In the genomic region with DNA sequence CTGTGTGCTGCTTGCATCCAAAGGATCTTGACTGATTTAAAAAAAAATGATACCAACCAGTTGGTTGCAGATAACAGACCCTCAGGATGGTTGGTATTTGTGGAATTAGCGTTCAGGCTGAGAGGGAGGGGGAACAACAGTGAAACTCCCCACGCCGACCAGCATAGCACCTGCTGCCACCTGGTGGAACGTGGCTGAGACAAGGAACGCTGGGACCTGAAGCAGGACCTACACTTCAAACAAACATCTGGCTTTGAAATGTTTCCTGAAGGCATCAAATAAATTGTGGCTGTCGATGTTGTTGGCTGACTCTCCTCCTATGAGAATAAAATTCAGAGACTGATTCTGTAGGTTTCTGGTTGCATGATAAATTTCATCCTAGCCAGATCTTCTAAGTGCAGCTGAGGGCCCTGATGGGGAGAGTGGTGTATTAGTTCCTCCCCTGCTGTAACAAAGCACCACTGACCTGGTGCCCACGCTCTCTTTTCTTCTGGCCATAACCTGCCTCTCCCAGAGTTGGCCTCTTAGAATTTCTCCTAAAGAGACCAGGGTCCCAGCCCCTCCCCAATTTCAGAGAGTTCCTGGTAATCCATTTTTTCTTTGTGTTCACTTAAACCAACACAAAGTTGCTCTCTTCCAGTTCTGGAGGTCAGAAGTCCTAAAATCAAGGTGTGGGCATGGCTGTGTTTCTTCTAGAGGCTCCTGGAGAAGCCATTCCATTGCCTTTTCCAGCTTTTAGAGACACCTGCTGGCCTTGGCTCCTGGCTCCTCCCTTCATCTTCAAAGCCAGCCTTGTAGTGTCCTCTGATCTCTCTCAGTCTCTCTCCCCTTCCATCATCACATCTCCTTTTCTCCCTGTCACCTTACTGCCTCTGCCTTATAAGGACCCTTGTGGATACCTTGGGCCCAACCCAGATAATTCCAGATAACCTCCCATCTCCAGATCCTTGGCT, we compare ENCODE assay signal across 8 cellular contexts.
DNase-seq lines count a peak whose midpoint lies in the region; ATAC-seq and TF ChIP-seq lines count a peak whose summit lies in the region.

No MANE protein-coding gene starts in this region.

- intact Hi-C loops in head of caudate nucleus (cut with DNase I) = no loop called here

- no peaks in the 10 kb centered on the region for H3K79me2 ChIP-seq in ACC112 (ENCODE audit: control insufficient read depth, insufficient read depth, low read length, unreplicated experiment)
- no peaks in the 10 kb centered on the region for H3K79me2 ChIP-seq in OCI-LY1 (ENCODE audit: insufficient read depth, low read length)

- no peaks in the 10 kb centered on the region for H4K20me1 ChIP-seq in OCI-LY1 (ENCODE audit: insufficient read depth, low read length)

- TF ChIP-seq CTCF in GM12874 (IDR thresholded peaks at IDR 0.05; ENCODE audit: insufficient read depth, low read depth, low read length) = peak; percentile 80
- TF ChIP-seq CTCF in OCI-LY1 (IDR thresholded peaks at IDR 0.05; ENCODE audit: low read length) = peak; percentile 92

- no peaks in the 10 kb centered on the region for H3F3A ChIP-seq in OCI-LY1 (ENCODE audit: insufficient read depth, low read length)

- no peak for ATAC-seq in HG02970 (IDR thresholded peaks at IDR 0.05; ENCODE audit: low FRiP score, unreplicated experiment)

- H3K4me1 ChIP-seq in ACC112 (ENCODE audit: control insufficient read depth, insufficient read depth, low read length, unreplicated experiment) = peaks cover 8% of the 10 kb centered on the region
- H3K4me1 ChIP-seq in OCI-LY1 (ENCODE audit: insufficient read depth, low read length, severe bottlenecking) = no peaks in the 10 kb centered on the region

- H3K4me3 ChIP-seq in ACC112 (ENCODE audit: low read depth, low read length) (peak overlapping the region; percentile 60), OCI-LY1 (ENCODE audit: low read depth, low read length, poor library complexity, severe bottlenecking) (no peak overlapping the region)

- H2AFZ ChIP-seq in ACC112 (ENCODE audit: low read length, unreplicated experiment) = no peak overlapping the region
- no peak overlapping the region for H2AFZ ChIP-seq in OCI-LY1 (ENCODE audit: low read length)

- H3K36me3 ChIP-seq in ACC112 (ENCODE audit: insufficient read depth, low read length) (no peaks in the 10 kb centered on the region), OCI-LY1 (ENCODE audit: insufficient read depth, low read length) (0 out of 2 replicates have a peak, but pooled peaks cover 5% of the 10 kb centered on the region)

- no peaks in the 10 kb centered on the region for H3K9me3 ChIP-seq in OCI-LY1 (ENCODE audit: low read length)

- H3K27ac ChIP-seq in ACC112 (ENCODE audit: low read depth, low read length) (no peak overlapping the region), OCI-LY1 (ENCODE audit: low read depth, low read length, poor library complexity, severe bottlenecking) (no peak overlapping the region)

- no peak overlapping the region for H3K4me2 ChIP-seq in OCI-LY1 (ENCODE audit: low read length)

- peak; percentile 79 for DNase-seq in activated effector memory CD4-positive, alpha-beta T cell treated with anti-CD3 and anti-CD28 coated beads, Interleukin-2, amount 50 U/mL, for 16 hours
- DNase-seq in head of caudate nucleus (peak in 39 of 42 donors; percentile 37 to 83 (median 59)), retina (peak; percentile 38), epidermal melanocyte (ENCODE audit: insufficient read length, low spot score) (no peak)

- no peaks in the 10 kb centered on the region for H3K9me2 ChIP-seq in OCI-LY1 (ENCODE audit: low read depth, low read length)

- no peaks in the 10 kb centered on the region; the same call in 1 of the 2 replicates for H3K27me3 ChIP-seq in ACC112 (ENCODE audit: insufficient read depth, low read length)
- no peaks in the 10 kb centered on the region for H3K27me3 ChIP-seq in OCI-LY1 (ENCODE audit: insufficient read depth, low read length)

- no peak overlapping the region for H3K9ac ChIP-seq in OCI-LY1 (ENCODE audit: low read length)
